ENCODE assay signal across 1 cellular context in the genomic region with DNA sequence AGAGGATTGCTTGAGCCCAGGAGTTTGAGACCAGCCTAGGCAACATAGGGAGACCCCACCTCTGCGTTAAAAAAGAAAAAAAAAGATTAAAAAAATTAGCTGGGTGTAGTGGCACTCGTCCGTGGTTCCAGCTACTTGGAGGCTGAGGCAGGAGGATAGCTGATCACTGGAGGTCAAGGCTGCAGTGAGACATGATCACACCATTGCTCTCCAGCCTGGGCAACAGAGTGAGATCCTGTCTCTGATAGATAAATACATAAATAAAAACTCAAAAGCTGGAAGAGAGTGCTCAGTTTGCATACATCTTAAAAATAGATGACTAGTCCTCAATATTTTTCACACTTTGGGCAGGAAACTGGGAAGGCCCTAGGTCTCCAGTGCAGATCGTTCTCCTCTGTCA.
TF ChIP-seq lines count a peak whose summit lies in the region.

No MANE protein-coding gene starts in this region.

TF ChIP-seq in GM23338, 12 proteins besides CTCF, POLR2A, EP300 and RAD21 (continued from another document):
- TF ChIP-seq, protein P1, sequence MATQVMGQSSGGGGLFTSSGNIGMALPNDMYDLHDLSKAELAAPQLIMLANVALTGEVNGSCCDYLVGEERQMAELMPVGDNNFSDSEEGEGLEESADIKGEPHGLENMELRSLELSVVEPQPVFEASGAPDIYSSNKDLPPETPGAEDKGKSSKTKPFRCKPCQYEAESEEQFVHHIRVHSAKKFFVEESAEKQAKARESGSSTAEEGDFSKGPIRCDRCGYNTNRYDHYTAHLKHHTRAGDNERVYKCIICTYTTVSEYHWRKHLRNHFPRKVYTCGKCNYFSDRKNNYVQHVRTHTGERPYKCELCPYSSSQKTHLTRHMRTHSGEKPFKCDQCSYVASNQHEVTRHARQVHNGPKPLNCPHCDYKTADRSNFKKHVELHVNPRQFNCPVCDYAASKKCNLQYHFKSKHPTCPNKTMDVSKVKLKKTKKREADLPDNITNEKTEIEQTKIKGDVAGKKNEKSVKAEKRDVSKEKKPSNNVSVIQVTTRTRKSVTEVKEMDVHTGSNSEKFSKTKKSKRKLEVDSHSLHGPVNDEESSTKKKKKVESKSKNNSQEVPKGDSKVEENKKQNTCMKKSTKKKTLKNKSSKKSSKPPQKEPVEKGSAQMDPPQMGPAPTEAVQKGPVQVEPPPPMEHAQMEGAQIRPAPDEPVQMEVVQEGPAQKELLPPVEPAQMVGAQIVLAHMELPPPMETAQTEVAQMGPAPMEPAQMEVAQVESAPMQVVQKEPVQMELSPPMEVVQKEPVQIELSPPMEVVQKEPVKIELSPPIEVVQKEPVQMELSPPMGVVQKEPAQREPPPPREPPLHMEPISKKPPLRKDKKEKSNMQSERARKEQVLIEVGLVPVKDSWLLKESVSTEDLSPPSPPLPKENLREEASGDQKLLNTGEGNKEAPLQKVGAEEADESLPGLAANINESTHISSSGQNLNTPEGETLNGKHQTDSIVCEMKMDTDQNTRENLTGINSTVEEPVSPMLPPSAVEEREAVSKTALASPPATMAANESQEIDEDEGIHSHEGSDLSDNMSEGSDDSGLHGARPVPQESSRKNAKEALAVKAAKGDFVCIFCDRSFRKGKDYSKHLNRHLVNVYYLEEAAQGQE (IDR thresholded peaks at IDR 0.05; ENCODE audit: unreplicated experiment) = no peak
- TF ChIP-seq POLR2AphosphoS5 (IDR thresholded peaks at IDR 0.05; ENCODE audit: low read depth) = no peak
